In the genomic region with DNA sequence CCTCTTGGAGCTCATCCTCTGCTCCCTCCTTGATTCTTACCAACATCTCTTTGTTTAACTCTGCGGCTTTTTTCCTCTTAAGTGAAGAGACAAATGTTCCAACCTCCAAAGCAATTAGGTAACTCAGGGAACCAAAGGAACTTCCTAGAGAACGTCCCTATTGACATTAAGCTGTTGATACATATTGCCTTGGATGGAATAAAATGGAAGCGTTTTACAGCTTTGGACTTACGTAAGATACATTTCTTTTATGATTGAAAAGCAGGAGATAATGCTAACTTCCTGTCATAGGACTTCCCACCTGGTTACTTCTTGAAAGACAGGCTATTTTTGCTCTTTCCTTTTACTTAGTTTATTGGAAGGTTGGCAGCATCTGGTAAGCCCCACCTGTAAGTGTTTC, we compare ENCODE assay signal across 2 cellular contexts.
TF ChIP-seq lines count a peak whose summit lies in the region.

No MANE protein-coding gene starts in this region.

TF ChIP-seq in GM23338, 12 proteins besides CTCF, POLR2A, EP300 and RAD21 (continued from another document):
- TF ChIP-seq, protein P1, sequence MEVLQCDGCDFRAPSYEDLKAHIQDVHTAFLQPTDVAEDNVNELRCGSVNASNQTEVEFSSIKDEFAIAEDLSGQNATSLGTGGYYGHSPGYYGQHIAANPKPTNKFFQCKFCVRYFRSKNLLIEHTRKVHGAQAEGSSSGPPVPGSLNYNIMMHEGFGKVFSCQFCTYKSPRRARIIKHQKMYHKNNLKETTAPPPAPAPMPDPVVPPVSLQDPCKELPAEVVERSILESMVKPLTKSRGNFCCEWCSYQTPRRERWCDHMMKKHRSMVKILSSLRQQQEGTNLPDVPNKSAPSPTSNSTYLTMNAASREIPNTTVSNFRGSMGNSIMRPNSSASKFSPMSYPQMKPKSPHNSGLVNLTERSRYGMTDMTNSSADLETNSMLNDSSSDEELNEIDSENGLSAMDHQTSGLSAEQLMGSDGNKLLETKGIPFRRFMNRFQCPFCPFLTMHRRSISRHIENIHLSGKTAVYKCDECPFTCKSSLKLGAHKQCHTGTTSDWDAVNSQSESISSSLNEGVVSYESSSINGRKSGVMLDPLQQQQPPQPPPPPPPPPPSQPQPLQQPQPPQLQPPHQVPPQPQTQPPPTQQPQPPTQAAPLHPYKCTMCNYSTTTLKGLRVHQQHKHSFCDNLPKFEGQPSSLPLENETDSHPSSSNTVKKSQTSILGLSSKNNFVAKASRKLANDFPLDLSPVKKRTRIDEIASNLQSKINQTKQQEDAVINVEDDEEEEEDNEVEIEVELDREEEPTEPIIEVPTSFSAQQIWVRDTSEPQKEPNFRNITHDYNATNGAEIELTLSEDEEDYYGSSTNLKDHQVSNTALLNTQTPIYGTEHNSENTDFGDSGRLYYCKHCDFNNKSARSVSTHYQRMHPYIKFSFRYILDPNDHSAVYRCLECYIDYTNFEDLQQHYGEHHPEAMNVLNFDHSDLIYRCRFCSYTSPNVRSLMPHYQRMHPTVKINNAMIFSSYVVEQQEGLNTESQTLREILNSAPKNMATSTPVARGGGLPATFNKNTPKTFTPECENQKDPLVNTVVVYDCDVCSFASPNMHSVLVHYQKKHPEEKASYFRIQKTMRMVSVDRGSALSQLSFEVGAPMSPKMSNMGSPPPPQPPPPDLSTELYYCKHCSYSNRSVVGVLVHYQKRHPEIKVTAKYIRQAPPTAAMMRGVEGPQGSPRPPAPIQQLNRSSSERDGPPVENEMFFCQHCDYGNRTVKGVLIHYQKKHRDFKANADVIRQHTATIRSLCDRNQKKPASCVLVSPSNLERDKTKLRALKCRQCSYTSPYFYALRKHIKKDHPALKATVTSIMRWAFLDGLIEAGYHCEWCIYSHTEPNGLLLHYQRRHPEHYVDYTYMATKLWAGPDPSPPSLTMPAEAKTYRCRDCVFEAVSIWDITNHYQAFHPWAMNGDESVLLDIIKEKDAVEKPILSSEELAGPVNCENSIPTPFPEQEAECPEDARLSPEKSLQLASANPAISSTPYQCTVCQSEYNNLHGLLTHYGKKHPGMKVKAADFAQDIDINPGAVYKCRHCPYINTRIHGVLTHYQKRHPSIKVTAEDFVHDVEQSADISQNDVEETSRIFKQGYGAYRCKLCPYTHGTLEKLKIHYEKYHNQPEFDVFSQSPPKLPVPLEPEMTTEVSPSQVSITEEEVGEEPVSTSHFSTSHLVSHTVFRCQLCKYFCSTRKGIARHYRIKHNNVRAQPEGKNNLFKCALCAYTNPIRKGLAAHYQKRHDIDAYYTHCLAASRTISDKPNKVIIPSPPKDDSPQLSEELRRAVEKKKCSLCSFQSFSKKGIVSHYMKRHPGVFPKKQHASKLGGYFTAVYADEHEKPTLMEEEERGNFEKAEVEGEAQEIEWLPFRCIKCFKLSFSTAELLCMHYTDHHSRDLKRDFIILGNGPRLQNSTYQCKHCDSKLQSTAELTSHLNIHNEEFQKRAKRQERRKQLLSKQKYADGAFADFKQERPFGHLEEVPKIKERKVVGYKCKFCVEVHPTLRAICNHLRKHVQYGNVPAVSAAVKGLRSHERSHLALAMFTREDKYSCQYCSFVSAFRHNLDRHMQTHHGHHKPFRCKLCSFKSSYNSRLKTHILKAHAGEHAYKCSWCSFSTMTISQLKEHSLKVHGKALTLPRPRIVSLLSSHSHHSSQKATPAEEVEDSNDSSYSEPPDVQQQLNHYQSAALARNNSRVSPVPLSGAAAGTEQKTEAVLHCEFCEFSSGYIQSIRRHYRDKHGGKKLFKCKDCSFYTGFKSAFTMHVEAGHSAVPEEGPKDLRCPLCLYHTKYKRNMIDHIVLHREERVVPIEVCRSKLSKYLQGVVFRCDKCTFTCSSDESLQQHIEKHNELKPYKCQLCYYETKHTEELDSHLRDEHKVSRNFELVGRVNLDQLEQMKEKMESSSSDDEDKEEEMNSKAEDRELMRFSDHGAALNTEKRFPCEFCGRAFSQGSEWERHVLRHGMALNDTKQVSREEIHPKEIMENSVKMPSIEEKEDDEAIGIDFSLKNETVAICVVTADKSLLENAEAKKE (CRISPR knock-in tag; IDR thresholded peaks at IDR 0.05), result no peak
- TF ChIP-seq NANOG (IDR thresholded peaks at IDR 0.05; ENCODE audit: borderline replicate concordance) (no peak), POLR2AphosphoS5 (IDR thresholded peaks at IDR 0.05; ENCODE audit: low read depth) (no peak)

TF ChIP-seq in H1, 55 proteins besides CTCF, POLR2A, EP300 and RAD21 (continued from another document):
- TF ChIP-seq, protein P2, sequence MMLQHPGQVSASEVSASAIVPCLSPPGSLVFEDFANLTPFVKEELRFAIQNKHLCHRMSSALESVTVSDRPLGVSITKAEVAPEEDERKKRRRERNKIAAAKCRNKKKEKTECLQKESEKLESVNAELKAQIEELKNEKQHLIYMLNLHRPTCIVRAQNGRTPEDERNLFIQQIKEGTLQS (IDR thresholded peaks at IDR 0.05; ENCODE audit: insufficient read depth, low read depth, low read length), result no peak
- no peak for TF ChIP-seq CHD1 (IDR thresholded peaks at IDR 0.05; ENCODE audit: low read depth, low read length)
- no peak for TF ChIP-seq SIX5 (IDR thresholded peaks at IDR 0.05; ENCODE audit: low read depth, low read length)
- no peak for TF ChIP-seq KDM5A (IDR thresholded peaks at IDR 0.05; ENCODE audit: low read length)
- no peak for TF ChIP-seq ZNF274 (IDR thresholded peaks at IDR 0.05; ENCODE audit: borderline replicate concordance, extremely low read depth, low read length)
- no peak for TF ChIP-seq JUND (IDR thresholded peaks at IDR 0.05; ENCODE audit: low read length)
- no peak for TF ChIP-seq HDAC6 (IDR thresholded peaks at IDR 0.05; ENCODE audit: low read depth, low read length)
- no peak for TF ChIP-seq HDAC2 (IDR thresholded peaks at IDR 0.05; ENCODE audit: borderline replicate concordance in 1 of 2, low read depth in 2 of 2, low read length in 2 of 2)
- TF ChIP-seq TCF12 (IDR thresholded peaks at IDR 0.05; ENCODE audit: low read depth, low read length), result no peak
- TF ChIP-seq SP2 (IDR thresholded peaks at IDR 0.05; ENCODE audit: low read length), result no peak
- TF ChIP-seq YY1 (IDR thresholded peaks at IDR 0.05; ENCODE audit: low read depth, low read length), result no peak
- TF ChIP-seq TEAD4 (IDR thresholded peaks at IDR 0.05; ENCODE audit: low read depth, low read length), result no peak
- TF ChIP-seq PHF8 (conservative IDR thresholded peaks at IDR 0.05; ENCODE audit: low read depth, low read length), result no peak
- TF ChIP-seq, protein P3, sequence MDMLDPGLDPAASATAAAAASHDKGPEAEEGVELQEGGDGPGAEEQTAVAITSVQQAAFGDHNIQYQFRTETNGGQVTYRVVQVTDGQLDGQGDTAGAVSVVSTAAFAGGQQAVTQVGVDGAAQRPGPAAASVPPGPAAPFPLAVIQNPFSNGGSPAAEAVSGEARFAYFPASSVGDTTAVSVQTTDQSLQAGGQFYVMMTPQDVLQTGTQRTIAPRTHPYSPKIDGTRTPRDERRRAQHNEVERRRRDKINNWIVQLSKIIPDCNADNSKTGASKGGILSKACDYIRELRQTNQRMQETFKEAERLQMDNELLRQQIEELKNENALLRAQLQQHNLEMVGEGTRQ (IDR thresholded peaks at IDR 0.05; ENCODE audit: low read length), result no peak
